In genomic region chr11:130029137-130029536, GRCh38 we compare ENCODE assay signal across 22 cellular contexts. TPM values are rescaled to one million over a fixed set of nuclear protein-coding genes. Genes with fewer than 3 reads are reported as not detected.
A peak's percentile ranks its signal among the peaks of the same experiment; 100 is the strongest.
DNase-seq lines count a peak whose midpoint lies in the region; ATAC-seq, FAIRE-seq and TF ChIP-seq lines count a peak whose summit lies in the region.
"Had no signal": no experiment of that assay in that cellular context is flagged by ENCODE, and none has a peak within 500 bp of the region (broad histone marks: within the 10 kb centered on the region; RNA-seq: fewer than 3 reads in every experiment).

No MANE protein-coding gene starts in this region.

- H3K27ac Mint-ChIP-seq in GM23338 = no peak overlapping the region; the same call in 1 of the 2 replicates
- H3K27ac Mint-ChIP-seq in effector memory CD8-positive, alpha-beta T cell = peak overlapping the region in 1 of 2 donors; percentile 10
- H3K27ac Mint-ChIP-seq: activated T-cell treated with anti-CD3 and anti-CD28 coated beads, Interleukin-2, amount 50 U/mL, for 24 hours; natural killer cell treated with Interleukin-12 subunit alpha and Interleukin-12 subunit beta and Interleukin-15 and Interleukin-18, amount 100 ng/mL, for 72 hours had no signal

- no peak overlapping the region for H3K4me3 Mint-ChIP-seq in GM23338
- H3K4me3 Mint-ChIP-seq in effector memory CD8-positive, alpha-beta T cell = no peak overlapping the region
- H3K4me3 Mint-ChIP-seq: activated T-cell treated with anti-CD3 and anti-CD28 coated beads, Interleukin-2, amount 50 U/mL, for 24 hours; natural killer cell treated with Interleukin-12 subunit alpha and Interleukin-12 subunit beta and Interleukin-15 and Interleukin-18, amount 100 ng/mL, for 72 hours had no signal

- peaks cover 3% of the 10 kb centered on the region for H3K27me3 Mint-ChIP-seq in GM23338 (ENCODE audit: insufficient read depth, low read depth, poor library complexity)
- H3K27me3 Mint-ChIP-seq in effector memory CD8-positive, alpha-beta T cell = no peaks in the 10 kb centered on the region
- H3K27me3 Mint-ChIP-seq: activated T-cell treated with anti-CD3 and anti-CD28 coated beads, Interleukin-2, amount 50 U/mL, for 24 hours had no signal

- no peaks in the 10 kb centered on the region for H3F3A ChIP-seq in GM23338 (replicated peaks; ENCODE audit: low read depth)

- no peak for TF ChIP-seq EP300 in suprapubic skin (IDR thresholded peaks at IDR 0.05)

- H3K4me3 ChIP-seq in GM23338 (no peak overlapping the region), suprapubic skin (no peak overlapping the region)
- H3K4me3 ChIP-seq: psoas muscle had no signal

- H3K4me1 Mint-ChIP-seq in GM23338 = peaks cover 17% of the 10 kb centered on the region
- H3K4me1 Mint-ChIP-seq in effector memory CD8-positive, alpha-beta T cell (ENCODE audit: low read depth in 2 of 2) = no peaks in the 10 kb centered on the region

- no peaks in the 10 kb centered on the region for H3K9me3 ChIP-seq in suprapubic skin
- H3K9me3 ChIP-seq: psoas muscle had no signal

- no peak overlapping the region for H3K4me2 ChIP-seq in GM23338

- FAIRE-seq in islet of Langerhans (lab: Jason Lieb, UNC) = peak; percentile 51
- FAIRE-seq: TTC549 had no signal

- no peaks in the 10 kb centered on the region; the same call in 1 of the 2 replicates for H3K9me2 ChIP-seq in GM23338 (ENCODE audit: insufficient read depth)

- no peaks in the 10 kb centered on the region for H3K27me3 ChIP-seq in GM23338 (ENCODE audit: insufficient read depth)
- no peaks in the 10 kb centered on the region for H3K27me3 ChIP-seq in suprapubic skin
- H3K27me3 ChIP-seq: foreskin keratinocyte had no signal

- peak; percentile 33 for DNase-seq in GM23338 (ENCODE audit: low spot score)
- peak; percentile 36 for DNase-seq in MV-4-11 (lab: John Stamatoyannopoulos, UW)
- DNase-seq in suprapubic skin (ENCODE audit: low spot score in 2 of 2) = no peak
- DNase-seq in DMS53 (lab: John Stamatoyannopoulos, UW) = no peak
- DNase-seq in effector memory CD8-positive, alpha-beta T cell = no peak
- no peak for DNase-seq in stimulated activated naive CD4-positive, alpha-beta T cell treated with Interleukin-2 at 50 U/mL for 16 hours (lab: John Stamatoyannopoulos, UW)
- DNase-seq: activated T-cell treated with anti-CD3 and anti-CD28 coated beads, Interleukin-2, amount 50 U/mL, for 24 hours; caudate nucleus; DMS 273 treated with DMSO at 0.1 percent for 48 hours; effector memory CD4-positive, alpha-beta T cell; foreskin keratinocyte; H7; Karpas-422; NCI-H187 treated with DMSO at 0.1 percent for 48 hours; NCI-H446; OCI-M1; psoas muscle; stimulated activated CD4-positive, alpha-beta T cell treated with anti-CD3 and anti-CD28 coated beads, Interleukin-12 subunit alpha, Interleukin-12 subunit beta, amount 100 ng/mL, for 4 hours had no signal

- H3K27ac ChIP-seq in GM23338 (ENCODE audit: low read depth) (no peak overlapping the region), suprapubic skin (no peak overlapping the region)
- H3K27ac ChIP-seq: foreskin keratinocyte, psoas muscle had no signal

- TF ChIP-seq POLR2A in suprapubic skin (IDR thresholded peaks at IDR 0.05) = no peak

- H2AFZ ChIP-seq in GM23338 = peak overlapping the region; percentile 54; the same call in 1 of the 2 replicates

- no peaks in the 10 kb centered on the region for H3K36me3 ChIP-seq in GM23338 (ENCODE audit: insufficient read depth)
- no peaks in the 10 kb centered on the region for H3K36me3 ChIP-seq in suprapubic skin

- ATAC-seq in GM18508 (IDR thresholded peaks at IDR 0.05; ENCODE audit: insufficient read depth, unreplicated experiment) (peak; percentile 50), GM23338 (no peak; the same call in 2 of the 3 replicates)
- ATAC-seq in effector memory CD8-positive, alpha-beta T cell (replicated peaks) = no peak
- ATAC-seq: foreskin keratinocyte; natural killer cell treated with Interleukin-12 subunit alpha and Interleukin-12 subunit beta and Interleukin-15 and Interleukin-18, amount 100 ng/mL, for 72 hours; psoas muscle had no signal

- WGBS in suprapubic skin = 85% methylated on average over 3 of the region's 3 CpGs

- H3K36me3 Mint-ChIP-seq in GM23338 (ENCODE audit: low read depth) = no peaks in the 10 kb centered on the region
- no peaks in the 10 kb centered on the region for H3K36me3 Mint-ChIP-seq in effector memory CD8-positive, alpha-beta T cell (ENCODE audit: insufficient read depth)
- H3K36me3 Mint-ChIP-seq: natural killer cell treated with Interleukin-12 subunit alpha and Interleukin-12 subunit beta and Interleukin-15 and Interleukin-18, amount 100 ng/mL, for 72 hours had no signal

- H3K4me1 ChIP-seq in GM23338 (ENCODE audit: insufficient read depth) = no peaks in the 10 kb centered on the region
- no peaks in the 10 kb centered on the region for H3K4me1 ChIP-seq in suprapubic skin
- H3K4me1 ChIP-seq: psoas muscle had no signal

- H3K9me3 Mint-ChIP-seq in GM23338 = no peaks in the 10 kb centered on the region
- H3K9me3 Mint-ChIP-seq in effector memory CD8-positive, alpha-beta T cell = no peaks in the 10 kb centered on the region
- H3K9me3 Mint-ChIP-seq: activated T-cell treated with anti-CD3 and anti-CD28 coated beads, Interleukin-2, amount 50 U/mL, for 24 hours; natural killer cell treated with Interleukin-12 subunit alpha and Interleukin-12 subunit beta and Interleukin-15 and Interleukin-18, amount 100 ng/mL, for 72 hours had no signal

- no peaks in the 10 kb centered on the region for H4K20me1 ChIP-seq in GM23338 (replicated peaks; ENCODE audit: insufficient read depth)

- TF ChIP-seq CTCF in GM23338 (conservative IDR thresholded peaks at IDR 0.05; ENCODE audit: low read depth in 2 of 2) = no peak
- no peak for TF ChIP-seq CTCF in suprapubic skin (IDR thresholded peaks at IDR 0.05)

- no peaks in the 10 kb centered on the region for H3K79me2 ChIP-seq in GM23338 (replicated peaks; ENCODE audit: insufficient read depth)

TF ChIP-seq in GM23338, 12 proteins besides CTCF, POLR2A, EP300 and RAD21 (continues in another document):
- TF ChIP-seq, protein P1, sequence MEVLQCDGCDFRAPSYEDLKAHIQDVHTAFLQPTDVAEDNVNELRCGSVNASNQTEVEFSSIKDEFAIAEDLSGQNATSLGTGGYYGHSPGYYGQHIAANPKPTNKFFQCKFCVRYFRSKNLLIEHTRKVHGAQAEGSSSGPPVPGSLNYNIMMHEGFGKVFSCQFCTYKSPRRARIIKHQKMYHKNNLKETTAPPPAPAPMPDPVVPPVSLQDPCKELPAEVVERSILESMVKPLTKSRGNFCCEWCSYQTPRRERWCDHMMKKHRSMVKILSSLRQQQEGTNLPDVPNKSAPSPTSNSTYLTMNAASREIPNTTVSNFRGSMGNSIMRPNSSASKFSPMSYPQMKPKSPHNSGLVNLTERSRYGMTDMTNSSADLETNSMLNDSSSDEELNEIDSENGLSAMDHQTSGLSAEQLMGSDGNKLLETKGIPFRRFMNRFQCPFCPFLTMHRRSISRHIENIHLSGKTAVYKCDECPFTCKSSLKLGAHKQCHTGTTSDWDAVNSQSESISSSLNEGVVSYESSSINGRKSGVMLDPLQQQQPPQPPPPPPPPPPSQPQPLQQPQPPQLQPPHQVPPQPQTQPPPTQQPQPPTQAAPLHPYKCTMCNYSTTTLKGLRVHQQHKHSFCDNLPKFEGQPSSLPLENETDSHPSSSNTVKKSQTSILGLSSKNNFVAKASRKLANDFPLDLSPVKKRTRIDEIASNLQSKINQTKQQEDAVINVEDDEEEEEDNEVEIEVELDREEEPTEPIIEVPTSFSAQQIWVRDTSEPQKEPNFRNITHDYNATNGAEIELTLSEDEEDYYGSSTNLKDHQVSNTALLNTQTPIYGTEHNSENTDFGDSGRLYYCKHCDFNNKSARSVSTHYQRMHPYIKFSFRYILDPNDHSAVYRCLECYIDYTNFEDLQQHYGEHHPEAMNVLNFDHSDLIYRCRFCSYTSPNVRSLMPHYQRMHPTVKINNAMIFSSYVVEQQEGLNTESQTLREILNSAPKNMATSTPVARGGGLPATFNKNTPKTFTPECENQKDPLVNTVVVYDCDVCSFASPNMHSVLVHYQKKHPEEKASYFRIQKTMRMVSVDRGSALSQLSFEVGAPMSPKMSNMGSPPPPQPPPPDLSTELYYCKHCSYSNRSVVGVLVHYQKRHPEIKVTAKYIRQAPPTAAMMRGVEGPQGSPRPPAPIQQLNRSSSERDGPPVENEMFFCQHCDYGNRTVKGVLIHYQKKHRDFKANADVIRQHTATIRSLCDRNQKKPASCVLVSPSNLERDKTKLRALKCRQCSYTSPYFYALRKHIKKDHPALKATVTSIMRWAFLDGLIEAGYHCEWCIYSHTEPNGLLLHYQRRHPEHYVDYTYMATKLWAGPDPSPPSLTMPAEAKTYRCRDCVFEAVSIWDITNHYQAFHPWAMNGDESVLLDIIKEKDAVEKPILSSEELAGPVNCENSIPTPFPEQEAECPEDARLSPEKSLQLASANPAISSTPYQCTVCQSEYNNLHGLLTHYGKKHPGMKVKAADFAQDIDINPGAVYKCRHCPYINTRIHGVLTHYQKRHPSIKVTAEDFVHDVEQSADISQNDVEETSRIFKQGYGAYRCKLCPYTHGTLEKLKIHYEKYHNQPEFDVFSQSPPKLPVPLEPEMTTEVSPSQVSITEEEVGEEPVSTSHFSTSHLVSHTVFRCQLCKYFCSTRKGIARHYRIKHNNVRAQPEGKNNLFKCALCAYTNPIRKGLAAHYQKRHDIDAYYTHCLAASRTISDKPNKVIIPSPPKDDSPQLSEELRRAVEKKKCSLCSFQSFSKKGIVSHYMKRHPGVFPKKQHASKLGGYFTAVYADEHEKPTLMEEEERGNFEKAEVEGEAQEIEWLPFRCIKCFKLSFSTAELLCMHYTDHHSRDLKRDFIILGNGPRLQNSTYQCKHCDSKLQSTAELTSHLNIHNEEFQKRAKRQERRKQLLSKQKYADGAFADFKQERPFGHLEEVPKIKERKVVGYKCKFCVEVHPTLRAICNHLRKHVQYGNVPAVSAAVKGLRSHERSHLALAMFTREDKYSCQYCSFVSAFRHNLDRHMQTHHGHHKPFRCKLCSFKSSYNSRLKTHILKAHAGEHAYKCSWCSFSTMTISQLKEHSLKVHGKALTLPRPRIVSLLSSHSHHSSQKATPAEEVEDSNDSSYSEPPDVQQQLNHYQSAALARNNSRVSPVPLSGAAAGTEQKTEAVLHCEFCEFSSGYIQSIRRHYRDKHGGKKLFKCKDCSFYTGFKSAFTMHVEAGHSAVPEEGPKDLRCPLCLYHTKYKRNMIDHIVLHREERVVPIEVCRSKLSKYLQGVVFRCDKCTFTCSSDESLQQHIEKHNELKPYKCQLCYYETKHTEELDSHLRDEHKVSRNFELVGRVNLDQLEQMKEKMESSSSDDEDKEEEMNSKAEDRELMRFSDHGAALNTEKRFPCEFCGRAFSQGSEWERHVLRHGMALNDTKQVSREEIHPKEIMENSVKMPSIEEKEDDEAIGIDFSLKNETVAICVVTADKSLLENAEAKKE (CRISPR knock-in tag; IDR thresholded peaks at IDR 0.05) = no peak
- no peak for TF ChIP-seq EZH2phosphoT487 (IDR thresholded peaks at IDR 0.05; ENCODE audit: unreplicated experiment)
- TF ChIP-seq CREB1 (CRISPR knock-in tag; IDR thresholded peaks at IDR 0.05; ENCODE audit: low read depth) = no peak

RNA-seq across cellular contexts. Expression of gene PRDM10, which starts 26.5 kb away (rescaled TPM):
- total RNA-seq in GM23338 (2014; rRNA removed; shearing (Covaris generic)) = 12.5 and 14.9 TPM in 2 replicates
- polyA plus RNA-seq in GM23338 (2016; fragmentation: Nextera tagmentation; extraction: Ambion mirVana) = 4.0 and 5.2 TPM in 2 replicates
- total RNA-seq in suprapubic skin = 10 to 100 TPM; 11.4 to 49.8 (median 13.4) TPM

RNA-seq across cellular contexts. Expression of gene APLP2, which starts 40.6 kb away (rescaled TPM):
- 291 and 322 TPM in 2 replicates for total RNA-seq in GM23338 (2014; rRNA removed; shearing (Covaris generic))
- 312 and 362 TPM in 2 replicates for polyA plus RNA-seq in GM23338 (2016; fragmentation: Nextera tagmentation; extraction: Ambion mirVana)
- total RNA-seq in suprapubic skin = 100 to 1,000 TPM; 150 to 237 (median 174) TPM

Comparison
In these comparisons a context has a peak if more than half of its experiments do, and no peak if none do; other contexts are left out.
1. DNase-seq: peak in GM23338 (single experiment) and MV-4-11 (single experiment); none in suprapubic skin (0 of 2), DMS53 (single experiment), effector memory CD8-positive, alpha-beta T cell (0 of 3) and stimulated activated naive CD4-positive, alpha-beta T cell treated with Interleukin-2 at 50 U/mL for 16 hours (single experiment).